Comparison of ENCODE assay signal across 18 cellular contexts in genomic region chr13:113601166-113602070, GRCh38. TPM values are rescaled to one million over a fixed set of nuclear protein-coding genes. Genes with fewer than 3 reads are reported as not detected.
"Had no signal": no experiment of that assay in that cellular context is flagged by ENCODE, and none has a peak within 500 bp of the region (broad histone marks: within the 10 kb centered on the region; RNA-seq: fewer than 3 reads in every experiment).

No MANE protein-coding gene starts in this region.

- H3K4me1 Mint-ChIP-seq: endodermal cell had no signal

- H3K4me1 ChIP-seq: prostate gland, right lobe of liver, thyroid gland had no signal

- H3K36me3 ChIP-seq: prostate gland, thyroid gland had no signal

- H3K27ac ChIP-seq: brain microvascular endothelial cell, dorsolateral prefrontal cortex, left lung, prostate gland, right lobe of liver, thyroid gland had no signal

- H3K27ac Mint-ChIP-seq: activated CD8-positive, alpha-beta T cell treated with anti-CD3 and anti-CD28 coated beads, Interleukin-2, amount 10 ng/mL, durations not matched to agents 7 days and 5 days; activated naive CD8-positive, alpha-beta T cell treated with anti-CD3 and anti-CD28 coated beads, Interleukin-2, amount 10 ng/mL, durations not matched to agents 7 days and 5 days; endodermal cell; natural killer cell had no signal

- H3K27me3 Mint-ChIP-seq: activated naive CD8-positive, alpha-beta T cell treated with anti-CD3 and anti-CD28 coated beads, Interleukin-2, amount 10 ng/mL, durations not matched to agents 7 days and 5 days had no signal

- H3K27me3 ChIP-seq: brain microvascular endothelial cell, dorsolateral prefrontal cortex, left lung, right lobe of liver, thyroid gland had no signal

- H3K4me3 Mint-ChIP-seq: activated CD8-positive, alpha-beta T cell treated with anti-CD3 and anti-CD28 coated beads, Interleukin-2, amount 10 ng/mL, durations not matched to agents 7 days and 5 days; activated naive CD8-positive, alpha-beta T cell treated with anti-CD3 and anti-CD28 coated beads, Interleukin-2, amount 10 ng/mL, durations not matched to agents 7 days and 5 days; endodermal cell; natural killer cell had no signal

- ATAC-seq: activated CD8-positive, alpha-beta T cell treated with anti-CD3 and anti-CD28 coated beads, Interleukin-2, amount 10 ng/mL, durations not matched to agents 7 days and 5 days; left lung; natural killer cell; right lobe of liver had no signal

- H3K9me3 Mint-ChIP-seq: endodermal cell, natural killer cell had no signal

- H3K36me3 Mint-ChIP-seq: natural killer cell had no signal

- H3K4me3 ChIP-seq: dorsolateral prefrontal cortex, left lung, prostate gland, right lobe of liver, smooth muscle cell, thyroid gland had no signal

- DNase-seq: activated CD4-positive, alpha-beta T cell treated with anti-CD3 and anti-CD28 coated beads for 4 hours; activated CD8-positive, alpha-beta memory T cell treated with anti-CD3 and anti-CD28 coated beads, Interleukin-2, amount 50 U/mL, for 48 hours; activated CD8-positive, alpha-beta T cell treated with anti-CD3 and anti-CD28 coated beads, Interleukin-2, amount 10 ng/mL, durations not matched to agents 7 days and 5 days; activated gamma-delta T cell treated with Interleukin-2 at 50 U/mL for 16 hours; activated naive CD8-positive, alpha-beta T cell treated with anti-CD3 and anti-CD28 coated beads, Interleukin-2, amount 10 ng/mL, durations not matched to agents 7 days and 5 days; brain microvascular endothelial cell; endodermal cell; erythroblast; mesenchymal stem cell; natural killer cell; nucleus accumbens; T-helper 2 cell; thyroid gland had no signal

- H3K4me2 ChIP-seq: smooth muscle cell had no signal

- H3K9me3 ChIP-seq: prostate gland, right lobe of liver, thyroid gland had no signal

RNA-seq across cellular contexts. Expression of gene ATP4B, which starts 56.6 kb away (rescaled TPM):
- total RNA-seq: activated CD8-positive, alpha-beta T cell treated with anti-CD3 and anti-CD28 coated beads, Interleukin-2, amount 10 ng/mL, durations not matched to agents 7 days and 5 days; activated naive CD8-positive, alpha-beta T cell treated with anti-CD3 and anti-CD28 coated beads, Interleukin-2, amount 10 ng/mL, durations not matched to agents 7 days and 5 days; dorsolateral prefrontal cortex; endodermal cell; left lung; natural killer cell; right lobe of liver; smooth muscle cell; thyroid gland had no signal
